9 cellular contexts compared by ENCODE assay signal in genomic region chr11:110294509-110294908, GRCh38. TPM values are rescaled to one million over a fixed set of nuclear protein-coding genes. Genes with fewer than 3 reads are reported as not detected.
DNase-seq lines count a peak whose midpoint lies in the region; ATAC-seq, FAIRE-seq and TF ChIP-seq lines count a peak whose summit lies in the region.
"Had no signal": no experiment of that assay in that cellular context is flagged by ENCODE, and none has a peak within 500 bp of the region (broad histone marks: within the 10 kb centered on the region; RNA-seq: fewer than 3 reads in every experiment).

No MANE protein-coding gene starts in this region.

- H3K4me2 ChIP-seq in keratinocyte (ENCODE audit: control insufficient read depth, extremely low read depth, insufficient read depth, low read depth, low read length), result peak overlapping the region; percentile 89

- H3K79me2 ChIP-seq in keratinocyte (ENCODE audit: control insufficient read depth, insufficient read depth, low read length), result peaks cover 68% of the 10 kb centered on the region

- TF ChIP-seq CTCF in keratinocyte (optimal IDR thresholded peaks at IDR 0.05 in 1 of 3, IDR thresholded peaks at IDR 0.05 in 1 of 3, conservative IDR thresholded peaks at IDR 0.05 in 1 of 3; ENCODE audit: extremely low read depth in 1 of 3, insufficient read depth in 2 of 3, low read length in 3 of 3), result no peak

- no peaks in the 10 kb centered on the region for H3K27me3 Mint-ChIP-seq in activated T-cell treated with anti-CD3 and anti-CD28 coated beads, Interleukin-2, amount 50 U/mL, for 4 hours (ENCODE audit: low read depth)
- no peaks in the 10 kb centered on the region for H3K27me3 Mint-ChIP-seq in activated naive CD8-positive, alpha-beta T cell treated with anti-CD3 and anti-CD28 coated beads for 36 hours

- no peak overlapping the region for H2AFZ ChIP-seq in keratinocyte (ENCODE audit: control insufficient read depth, low read length)

- FAIRE-seq in keratinocyte (lab: Jason Lieb, UNC), result no peak

- peaks cover 49% of the 10 kb centered on the region for H3K4me1 Mint-ChIP-seq in activated T-cell treated with anti-CD3 and anti-CD28 coated beads, Interleukin-2, amount 50 U/mL, for 4 hours (ENCODE audit: low read depth)
- H3K4me1 Mint-ChIP-seq in activated naive CD8-positive, alpha-beta T cell treated with anti-CD3 and anti-CD28 coated beads for 36 hours, result peaks cover 38% of the 10 kb centered on the region

- peak overlapping the region; percentile 90 for H3K4me3 Mint-ChIP-seq in activated T-cell treated with anti-CD3 and anti-CD28 coated beads, Interleukin-2, amount 50 U/mL, for 4 hours
- peak overlapping the region; percentile 94 for H3K4me3 Mint-ChIP-seq in activated naive CD8-positive, alpha-beta T cell treated with anti-CD3 and anti-CD28 coated beads for 36 hours

- H3K27ac Mint-ChIP-seq in activated naive CD8-positive, alpha-beta T cell treated with anti-CD3 and anti-CD28 coated beads for 36 hours, result no peak overlapping the region

- dilution Hi-C loops in keratinocyte (cut with MboI; ENCODE audit: extremely low pct_ligation_motif_present, low sequenced_read_pairs), result no loop called here

- H3K9me3 Mint-ChIP-seq in activated T-cell treated with anti-CD3 and anti-CD28 coated beads, Interleukin-2, amount 50 U/mL, for 4 hours, result no peaks in the 10 kb centered on the region
- no peaks in the 10 kb centered on the region for H3K9me3 Mint-ChIP-seq in activated naive CD8-positive, alpha-beta T cell treated with anti-CD3 and anti-CD28 coated beads for 36 hours

- H3K36me3 Mint-ChIP-seq in activated T-cell treated with anti-CD3 and anti-CD28 coated beads, Interleukin-2, amount 50 U/mL, for 4 hours (ENCODE audit: insufficient read depth), result peaks cover 8% of the 10 kb centered on the region
- peaks cover 15% of the 10 kb centered on the region for H3K36me3 Mint-ChIP-seq in activated naive CD8-positive, alpha-beta T cell treated with anti-CD3 and anti-CD28 coated beads for 36 hours

- no peak for ATAC-seq in activated T-cell treated with anti-CD3 and anti-CD28 coated beads, Interleukin-2, amount 50 U/mL, for 4 hours

- H3K27ac ChIP-seq in keratinocyte (ENCODE audit: control insufficient read depth, insufficient read depth, low read length) (peak overlapping the region; percentile 77), temporal lobe (ENCODE audit: low read depth, low read length) (peak overlapping the region; percentile 54)

- peak overlapping the region; percentile 89 to 95 (median 89) for H3K4me3 ChIP-seq in keratinocyte (ENCODE audit: control insufficient read depth in 2 of 3, extremely low read depth in 1 of 3, insufficient read depth in 2 of 3, low read depth in 1 of 3, low read length in 3 of 3)

- peak overlapping the region; percentile 96 for H3K9ac ChIP-seq in keratinocyte (ENCODE audit: control insufficient read depth, extremely low read depth, insufficient read depth, low read length)

- H3K27me3 ChIP-seq in keratinocyte (ENCODE audit: control insufficient read depth, extremely low read depth, insufficient read depth, low read length), result no peaks in the 10 kb centered on the region

- peaks cover 22% of the 10 kb centered on the region for H4K20me1 ChIP-seq in keratinocyte (ENCODE audit: control insufficient read depth, extremely low read depth, insufficient read depth, low read length)

- DNase-seq in activated T-cell treated with anti-CD3 and anti-CD28 coated beads, Interleukin-2, amount 50 U/mL, for 4 hours, result no peak
- no peak for DNase-seq in activated T-cell treated with anti-CD3 and anti-CD28 coated beads for 4 hours
- DNase-seq in activated naive CD8-positive, alpha-beta T cell treated with anti-CD3 and anti-CD28 coated beads for 36 hours, result no peak
- no peak for DNase-seq in keratinocyte (ENCODE audit: low read depth, low spot score)
- no peak for DNase-seq in dedifferentiated amniotic fluid mesenchymal stem cell (ENCODE audit: extremely low spot score)
- DNase-seq in NCI-H2171 treated with DMSO at 0.1 percent for 48 hours (lab: John Stamatoyannopoulos, UW), result no peak
- DNase-seq in activated CD4-positive, CD25-positive, alpha-beta regulatory T cell (lab: John Stamatoyannopoulos, UW), result no peak
- DNase-seq: DMS153 had no signal

- H3K36me3 ChIP-seq in keratinocyte (ENCODE audit: control insufficient read depth in 2 of 2, extremely low read depth in 1 of 2, insufficient read depth in 2 of 2, low read length in 2 of 2), result peaks cover 0 to 4% of the 10 kb centered on the region in 2 experiments

- peaks cover 32% of the 10 kb centered on the region for H3K4me1 ChIP-seq in keratinocyte (ENCODE audit: control insufficient read depth, extremely low read depth, insufficient read depth, low read length)

- no peaks in the 10 kb centered on the region for H3K9me3 ChIP-seq in keratinocyte (ENCODE audit: control insufficient read depth, low read depth, low read length)

- H3K9me1 ChIP-seq in keratinocyte (ENCODE audit: control insufficient read depth, extremely low read depth, insufficient read depth, low read length), result no peaks in the 10 kb centered on the region

RNA-seq across cellular contexts. Expression of gene RDX, which starts 1.9 kb away (rescaled TPM):
- total RNA-seq in activated T-cell treated with anti-CD3 and anti-CD28 coated beads, Interleukin-2, amount 50 U/mL, for 4 hours, result 10 to 100 TPM; 34.6 to 42.3 (median 34.6) TPM
- 10 to 100 TPM; 33.7 to 35.6 TPM for total RNA-seq in activated naive CD8-positive, alpha-beta T cell treated with anti-CD3 and anti-CD28 coated beads for 36 hours
- 45.8 to 85.4 TPM (median 80.5 TPM) in 3 replicates for polyA plus RNA-seq in keratinocyte
- 104 TPM for polyA plus RNA-seq in keratinocyte (2011; ENCODE audit: low read depth)
- polyA plus RNA-seq in keratinocyte (2011; cell fraction: cytosol; rRNA removed), result 56.3 and 107 TPM in 2 replicates
- 62.0 and 83.8 TPM in 2 replicates for polyA plus RNA-seq in keratinocyte (2011; cell fraction: nucleus; rRNA removed)
- polyA plus RNA-seq in keratinocyte (2012; ENCODE audit: low replicate concordance), result 38.8 and 70.5 TPM in 2 replicates
- 18.0 to 120 TPM (median 31.7 TPM) in 3 replicates for polyA minus RNA-seq in keratinocyte
- polyA minus RNA-seq in keratinocyte (2011; cell fraction: cytosol; rRNA and poly(A)+ RNA removed), result 41.2 TPM
- 25.6 and 47.5 TPM in 2 replicates for polyA minus RNA-seq in keratinocyte (2011; cell fraction: nucleus; rRNA and poly(A)+ RNA removed)
- 67.1 TPM for total RNA-seq in temporal lobe
